Comparison of ENCODE assay signal across 9 cellular contexts in genomic region chr2:156437876-156438410, GRCh38. TPM values are rescaled to one million over a fixed set of nuclear protein-coding genes. Genes with fewer than 3 reads are reported as not detected.
DNase-seq lines count a peak whose midpoint lies in the region; ATAC-seq and TF ChIP-seq lines count a peak whose summit lies in the region.
"Had no signal": no experiment of that assay in that cellular context is flagged by ENCODE, and none has a peak within 500 bp of the region (broad histone marks: within the 10 kb centered on the region; RNA-seq: fewer than 3 reads in every experiment).

No MANE protein-coding gene starts in this region.

- H3K27ac ChIP-seq in tibial artery: peak overlapping the region; percentile 98 to 100

- no peak overlapping the region for H3K27ac Mint-ChIP-seq in activated CD4-positive, alpha-beta T cell treated with anti-CD3 and anti-CD28 coated beads, Interleukin-2, amount 10 ng/mL, durations not matched to agents 7 days and 5 days
- peak overlapping the region; percentile 68 for H3K27ac Mint-ChIP-seq in activated T-helper 2 cell treated with anti-CD3 and anti-CD28 coated beads, Interferon-gamma antibody, Interleukin-2, Interleukin-4, amounts not matched to agents 10 μg/mL and 5 μg/mL and 100 μg/mL, durations not matched to agents 14 hours and 24 hours and 36 hours
- H3K27ac Mint-ChIP-seq in immature natural killer cell: peak overlapping the region in 4 of 6 donors; percentile 22 to 91 (median 47)

- no peak for DNase-seq in activated CD4-positive, alpha-beta T cell treated with anti-CD3 and anti-CD28 coated beads, Interleukin-2, amount 10 ng/mL, durations not matched to agents 7 days and 5 days
- no peak for DNase-seq in activated CD4-positive, alpha-beta T cell treated with anti-CD3 and anti-CD28 coated beads, Interleukin-2, amount 50 U/mL, for 1 hour
- DNase-seq in activated T-helper 2 cell treated with anti-CD3 and anti-CD28 coated beads, Interferon-gamma antibody, Interleukin-2, Interleukin-4, amounts not matched to agents 10 μg/mL and 5 μg/mL and 100 μg/mL, durations not matched to agents 14 hours and 24 hours and 36 hours (ENCODE audit: low spot score): no peak
- DNase-seq in immature natural killer cell (no peak), tibial artery (no peak), hypothalamus (lab: John Stamatoyannopoulos, UW) (no peak), DMS79 treated with DMSO at 0.1 percent for 48 hours (lab: John Stamatoyannopoulos, UW) (no peak)

- no peak for TF ChIP-seq CTCF in tibial artery (IDR thresholded peaks at IDR 0.05)

- H3K27me3 Mint-ChIP-seq in activated CD4-positive, alpha-beta T cell treated with anti-CD3 and anti-CD28 coated beads, Interleukin-2, amount 10 ng/mL, durations not matched to agents 7 days and 5 days: peaks cover 3% of the 10 kb centered on the region
- H3K27me3 Mint-ChIP-seq in activated T-helper 2 cell treated with anti-CD3 and anti-CD28 coated beads, Interferon-gamma antibody, Interleukin-2, Interleukin-4, amounts not matched to agents 10 μg/mL and 5 μg/mL and 100 μg/mL, durations not matched to agents 14 hours and 24 hours and 36 hours (ENCODE audit: low read depth): no peaks in the 10 kb centered on the region
- H3K27me3 Mint-ChIP-seq in immature natural killer cell (ENCODE audit: low read depth in 3 of 3): peaks cover 2 to 8% (median 3%) of the 10 kb centered on the region in 3 donors

- H3K4me3 ChIP-seq in tibial artery: peak overlapping the region in 1 of 2 donors; percentile 66

- CTCF ChIA-PET in activated CD4-positive, alpha-beta T cell treated with anti-CD3 and anti-CD28 coated beads, Interleukin-2, amount 10 ng/mL, durations not matched to agents 7 days and 5 days (lab: Charles Lee): interaction anchor here (0.7 to 2.4 kb wide), 5 partner anchors 9 to 103 kb away, joined by 3 to 7 read pairs (median 4); no protein-coding TSS in a partner anchor

- H3K4me1 Mint-ChIP-seq in activated CD4-positive, alpha-beta T cell treated with anti-CD3 and anti-CD28 coated beads, Interleukin-2, amount 10 ng/mL, durations not matched to agents 7 days and 5 days: peaks cover 31% of the 10 kb centered on the region
- peaks cover 34% of the 10 kb centered on the region for H3K4me1 Mint-ChIP-seq in activated T-helper 2 cell treated with anti-CD3 and anti-CD28 coated beads, Interferon-gamma antibody, Interleukin-2, Interleukin-4, amounts not matched to agents 10 μg/mL and 5 μg/mL and 100 μg/mL, durations not matched to agents 14 hours and 24 hours and 36 hours (ENCODE audit: low read depth)
- peaks cover 28 to 45% of the 10 kb centered on the region in 2 donors for H3K4me1 Mint-ChIP-seq in immature natural killer cell

- H3K36me3 Mint-ChIP-seq in activated CD4-positive, alpha-beta T cell treated with anti-CD3 and anti-CD28 coated beads, Interleukin-2, amount 10 ng/mL, durations not matched to agents 7 days and 5 days (ENCODE audit: low read depth): peaks cover 22% of the 10 kb centered on the region
- H3K36me3 Mint-ChIP-seq in activated T-helper 2 cell treated with anti-CD3 and anti-CD28 coated beads, Interferon-gamma antibody, Interleukin-2, Interleukin-4, amounts not matched to agents 10 μg/mL and 5 μg/mL and 100 μg/mL, durations not matched to agents 14 hours and 24 hours and 36 hours (ENCODE audit: low read depth): peaks cover 34% of the 10 kb centered on the region
- peaks cover 3 to 10% (median 9%) of the 10 kb centered on the region in 3 donors for H3K36me3 Mint-ChIP-seq in immature natural killer cell

- no peaks in the 10 kb centered on the region for H3K36me3 ChIP-seq in tibial artery

- intact Hi-C loops in activated T-helper 2 cell treated with anti-CD3 and anti-CD28 coated beads, Interferon-gamma antibody, Interleukin-2, Interleukin-4, amounts not matched to agents 10 μg/mL and 5 μg/mL and 100 μg/mL, durations not matched to agents 14 hours and 24 hours and 36 hours (cut with micrococcal nuclease): loop anchor here (2.0 to 10.0 kb wide), 4 partner anchors 39 to 149 kb away; no protein-coding TSS in a partner anchor
- intact Hi-C loops in tibial artery (cut with DNase I; ENCODE audit: low total_unique reads): loop anchor here (2.0 to 5.0 kb wide), 2 partner anchors 37 to 106 kb away; partner anchors contain the start of gene NR4A2

- H3K27me3 ChIP-seq in tibial artery: no peaks in the 10 kb centered on the region

- peaks cover 0 to 31% (median 27%) of the 10 kb centered on the region in 4 donors for H3K4me1 ChIP-seq in tibial artery

- no peak for ATAC-seq in HG03432 (IDR thresholded peaks at IDR 0.05; ENCODE audit: unreplicated experiment)
- ATAC-seq: Right ventricle myocardium inferior had no signal

- H3K9me3 ChIP-seq in tibial artery: no peaks in the 10 kb centered on the region

- POLR2A ChIA-PET in activated CD4-positive, alpha-beta T cell treated with anti-CD3 and anti-CD28 coated beads, Interleukin-2, amount 10 ng/mL, durations not matched to agents 7 days and 5 days (lab: Charles Lee): no interaction called here

- H3K9me3 Mint-ChIP-seq in activated CD4-positive, alpha-beta T cell treated with anti-CD3 and anti-CD28 coated beads, Interleukin-2, amount 10 ng/mL, durations not matched to agents 7 days and 5 days: no peaks in the 10 kb centered on the region
- no peaks in the 10 kb centered on the region for H3K9me3 Mint-ChIP-seq in activated T-helper 2 cell treated with anti-CD3 and anti-CD28 coated beads, Interferon-gamma antibody, Interleukin-2, Interleukin-4, amounts not matched to agents 10 μg/mL and 5 μg/mL and 100 μg/mL, durations not matched to agents 14 hours and 24 hours and 36 hours
- no peaks in the 10 kb centered on the region for H3K9me3 Mint-ChIP-seq in immature natural killer cell

- peak overlapping the region; percentile 99 for H3K4me3 Mint-ChIP-seq in activated CD4-positive, alpha-beta T cell treated with anti-CD3 and anti-CD28 coated beads, Interleukin-2, amount 10 ng/mL, durations not matched to agents 7 days and 5 days
- peak overlapping the region; percentile 99 for H3K4me3 Mint-ChIP-seq in activated T-helper 2 cell treated with anti-CD3 and anti-CD28 coated beads, Interferon-gamma antibody, Interleukin-2, Interleukin-4, amounts not matched to agents 10 μg/mL and 5 μg/mL and 100 μg/mL, durations not matched to agents 14 hours and 24 hours and 36 hours (ENCODE audit: low read depth)
- H3K4me3 Mint-ChIP-seq in immature natural killer cell: peak overlapping the region; percentile 90 to 95 (median 93)

RNA-seq across cellular contexts. Expression of gene GPD2, which starts 1.8 kb away (rescaled TPM):
- 10 to 100 TPM; 17.2 to 17.3 TPM for total RNA-seq in activated CD4-positive, alpha-beta T cell treated with anti-CD3 and anti-CD28 coated beads, Interleukin-2, amount 10 ng/mL, durations not matched to agents 7 days and 5 days
- total RNA-seq in activated T-helper 2 cell treated with anti-CD3 and anti-CD28 coated beads, Interferon-gamma antibody, Interleukin-2, Interleukin-4, amounts not matched to agents 10 μg/mL and 5 μg/mL and 100 μg/mL, durations not matched to agents 14 hours and 24 hours and 36 hours: 23.6 and 23.7 TPM in 2 replicates
- polyA plus RNA-seq in immature natural killer cell: 10 to 100 TPM in 1 of 3 donors, 1 to 10 TPM in 2; 5.6 to 13.3 (median 6.5) TPM
